In genomic region chr2:1593371-1594205, GRCh38 we compare ENCODE assay signal across 9 cellular contexts.
DNase-seq lines count a peak whose midpoint lies in the region; ATAC-seq and TF ChIP-seq lines count a peak whose summit lies in the region.
"Had no signal": no experiment of that assay in that cellular context is flagged by ENCODE, and none has a peak within 500 bp of the region (broad histone marks: within the 10 kb centered on the region; RNA-seq: fewer than 3 reads in every experiment).

No MANE protein-coding gene starts in this region.

- H3K4me1 ChIP-seq in HCT116 (ENCODE audit: control insufficient read depth in 1 of 2, insufficient read depth in 2 of 2, low read length in 2 of 2): peaks cover 11 to 19% of the 10 kb centered on the region in 2 experiments
- peaks cover 49% of the 10 kb centered on the region for H3K4me1 ChIP-seq in PC-3 (ENCODE audit: insufficient read depth, low read length)
- H3K4me1 ChIP-seq: pancreas had no signal

- peak; percentile 77 for DNase-seq in HCT116 (ENCODE audit: low read depth, low spot score)
- peak; percentile 92 for DNase-seq in PC-3
- DNase-seq in foreskin fibroblast: peak; percentile 79 to 90
- peak; percentile 58 for DNase-seq in skeletal muscle cell (ENCODE audit: low read depth)
- DNase-seq in stimulated activated CD4-positive, alpha-beta T cell treated with anti-CD3 and anti-CD28 coated beads, Interleukin-15, amount 100 ng/mL, for 24 hours: no peak
- no peak for DNase-seq in 8988T
- DNase-seq: activated T-cell treated with anti-CD3 and anti-CD28 coated beads, Interleukin-2, amount 50 U/mL, for 4 hours had no signal

- BruUV-seq in HCT116 (replicated peaks; lab: Mats Ljungman, UMichigan) (no TSS peak), PC-3 (replicated peaks; lab: Mats Ljungman, UMichigan) (no TSS peak)

- H3K9me3 ChIP-seq in HCT116 (ENCODE audit: control insufficient read depth in 1 of 2, insufficient read depth in 1 of 2, low read depth in 1 of 2, low read length in 2 of 2): peaks cover 0 to 4% of the 10 kb centered on the region in 2 experiments; a peak in 1 of 4 replicates
- H3K9me3 ChIP-seq in PC-3 (ENCODE audit: low read length): no peaks in the 10 kb centered on the region
- H3K9me3 ChIP-seq: pancreas had no signal

- no peak overlapping the region for H3K4me3 ChIP-seq in HCT116 (replicated peaks in 1 of 2; ENCODE audit: low read depth in 1 of 2, low read length in 2 of 2)
- no peak overlapping the region for H3K4me3 ChIP-seq in PC-3 (ENCODE audit: low read length)
- H3K4me3 ChIP-seq in foreskin fibroblast (ENCODE audit: low read depth in 1 of 2, low read length in 2 of 2): no peak overlapping the region
- no peak overlapping the region for H3K4me3 ChIP-seq in skeletal muscle cell (ENCODE audit: low read depth, low read length)
- H3K4me3 ChIP-seq: pancreas had no signal

- CTCF ChIA-PET in HCT116 (lab: Charles Lee): interaction anchor here (2.5 to 3.4 kb wide), 2 partner anchors 157 to 176 kb away, joined by 10 to 21 read pairs; no protein-coding TSS in a partner anchor
- CTCF ChIA-PET in PC-3 (lab: Charles Lee): interaction anchor here (0.6 to 2.5 kb wide), 2 partner anchors 37 to 157 kb away, joined by 8 to 12 read pairs; no protein-coding TSS in a partner anchor

- TF ChIP-seq POLR2A in HCT116 (IDR thresholded peaks at IDR 0.05; ENCODE audit: borderline replicate concordance, extremely low read depth, insufficient read depth, insufficient read length): no peak

- H4K20me1 ChIP-seq in HCT116 (ENCODE audit: insufficient read depth) (no peaks in the 10 kb centered on the region), PC-3 (ENCODE audit: low read length) (no peaks in the 10 kb centered on the region)

- no peaks in the 10 kb centered on the region for H3K9me2 ChIP-seq in HCT116 (ENCODE audit: insufficient read depth)
- no peaks in the 10 kb centered on the region for H3K9me2 ChIP-seq in PC-3 (replicated peaks; ENCODE audit: low read length)

- H3K27me3 ChIP-seq in HCT116 (ENCODE audit: insufficient read depth, low read length) (peaks cover 41% of the 10 kb centered on the region), PC-3 (ENCODE audit: low read length) (no peaks in the 10 kb centered on the region)
- H3K27me3 ChIP-seq: pancreas had no signal

- H3K79me2 ChIP-seq in HCT116 (ENCODE audit: insufficient read depth, low read length) (no peaks in the 10 kb centered on the region), PC-3 (ENCODE audit: low read length) (0 out of 2 replicates have a peak, but pooled peaks cover 6% of the 10 kb centered on the region)

- peaks cover 4% of the 10 kb centered on the region for H3F3A ChIP-seq in PC-3 (ENCODE audit: low read length, unreplicated experiment)

- TF ChIP-seq RAD21 in HCT116 (IDR thresholded peaks at IDR 0.05; ENCODE audit: low read depth): no peak

- RAD21 ChIA-PET in HCT116 (lab: Charles Lee; ENCODE audit: low non-redundant PET in 1 of 2, low total read pairs in 2 of 2, uncharacterized antibody in 2 of 2, unreplicated experiment in 2 of 2): interaction anchor here in 1 of 2 experiments (1.1 to 2.0 kb wide), 2 partner anchors 32 to 157 kb away, joined by 3 to 7 read pairs; no protein-coding TSS in a partner anchor

- intact Hi-C loops in HCT116 (cut with micrococcal nuclease) (loop anchor here (5.0 kb wide), 2 partner anchors 159 to 224 kb away; no protein-coding TSS in a partner anchor), PC-3 (cut with micrococcal nuclease) (loop anchor here (2.0 kb wide), 2 partner anchors 39 to 175 kb away; no protein-coding TSS in a partner anchor)

- TF ChIP-seq CTCF in HCT116 (IDR thresholded peaks at IDR 0.05 in 2 of 3, conservative IDR thresholded peaks at IDR 0.05 in 1 of 3; ENCODE audit: borderline replicate concordance in 1 of 3, insufficient read depth in 1 of 3, low read depth in 2 of 3, low read length in 2 of 3): no peak
- no peak for TF ChIP-seq CTCF in PC-3 (conservative IDR thresholded peaks at IDR 0.05; ENCODE audit: low read depth, low read length)
- TF ChIP-seq CTCF in foreskin fibroblast (IDR thresholded peaks at IDR 0.05; ENCODE audit: low read depth, low read length): no peak

- H3K36me3 ChIP-seq in HCT116 (ENCODE audit: control insufficient read depth in 1 of 2, insufficient read depth in 2 of 2, low read length in 2 of 2) (no peaks in the 10 kb centered on the region), PC-3 (ENCODE audit: low read depth, low read length) (no peaks in the 10 kb centered on the region)
- H3K36me3 ChIP-seq: pancreas had no signal

- POLR2A ChIA-PET in HCT116 (lab: Charles Lee) (no interaction called here), PC-3 (lab: Charles Lee; ENCODE audit: unreplicated experiment) (no interaction called here)

- ATAC-seq in HCT116 (peak; percentile 89), PC-3 (peak; percentile 65), GM21381 (IDR thresholded peaks at IDR 0.05; ENCODE audit: unreplicated experiment) (no peak)

- H3K4me2 ChIP-seq in HCT116 (ENCODE audit: low read length) (peak overlapping the region; percentile 39), PC-3 (ENCODE audit: low read length) (peak overlapping the region; percentile 58)

- H3K9ac ChIP-seq in HCT116 (ENCODE audit: low read length): no peak overlapping the region
- peak overlapping the region; percentile 47 for H3K9ac ChIP-seq in PC-3 (ENCODE audit: low read length)

- no peak overlapping the region for H3K27ac ChIP-seq in HCT116 (ENCODE audit: low read depth, low read length)
- peak overlapping the region; percentile 89 for H3K27ac ChIP-seq in PC-3 (ENCODE audit: low read length)
- H3K27ac ChIP-seq: pancreas had no signal

- no peak overlapping the region for H2AFZ ChIP-seq in HCT116 (ENCODE audit: low read depth, low read length, poor library complexity, severe bottlenecking)
- H2AFZ ChIP-seq in PC-3 (ENCODE audit: low read length): peak overlapping the region; percentile 24; the same call in 1 of the 2 replicates

TF ChIP-seq in HCT116, 20 proteins besides CTCF, POLR2A, EP300 and RAD21 (continues in another document):
- TF ChIP-seq EZH2 (IDR thresholded peaks at IDR 0.05): no peak
- TF ChIP-seq EGR1 (IDR thresholded peaks at IDR 0.05; ENCODE audit: low read depth): no peak
- TF ChIP-seq SIN3A (IDR thresholded peaks at IDR 0.05; ENCODE audit: low read depth): peak; percentile 91
- peak; percentile 81 for TF ChIP-seq JUND (IDR thresholded peaks at IDR 0.05)
- TF ChIP-seq SRF (IDR thresholded peaks at IDR 0.05; ENCODE audit: low read depth): no peak; the same call in 1 of the 2 replicates
- TF ChIP-seq ZFX (IDR thresholded peaks at IDR 0.05): no peak
- no peak for TF ChIP-seq ATF3 (IDR thresholded peaks at IDR 0.05)
- TF ChIP-seq MAX (IDR thresholded peaks at IDR 0.05): peak; percentile 49
- TF ChIP-seq TCF7L2 (IDR thresholded peaks at IDR 0.05; ENCODE audit: borderline replicate concordance, extremely low read depth, insufficient read depth, insufficient read length): peak; percentile 12
- no peak for TF ChIP-seq ELF1 (IDR thresholded peaks at IDR 0.05; ENCODE audit: borderline replicate concordance, low read depth)
- TF ChIP-seq REST (IDR thresholded peaks at IDR 0.05; ENCODE audit: low read depth): no peak
- TF ChIP-seq EZH2phosphoT487 (IDR thresholded peaks at IDR 0.05; ENCODE audit: borderline replicate concordance): no peak
- TF ChIP-seq ZBTB33 (IDR thresholded peaks at IDR 0.05; ENCODE audit: extremely low read depth, insufficient replicate concordance, low read length): no peak

Comparison
In these comparisons a context has a peak if more than half of its experiments do, and no peak if none do; other contexts are left out.
1. DNase-seq: peak in HCT116 (single experiment), PC-3 (single experiment), foreskin fibroblast (2 of 2) and skeletal muscle cell (single experiment); none in stimulated activated CD4-positive, alpha-beta T cell treated with anti-CD3 and anti-CD28 coated beads, Interleukin-15, amount 100 ng/mL, for 24 hours (single experiment) and 8988T (single experiment).